In the genomic region with DNA sequence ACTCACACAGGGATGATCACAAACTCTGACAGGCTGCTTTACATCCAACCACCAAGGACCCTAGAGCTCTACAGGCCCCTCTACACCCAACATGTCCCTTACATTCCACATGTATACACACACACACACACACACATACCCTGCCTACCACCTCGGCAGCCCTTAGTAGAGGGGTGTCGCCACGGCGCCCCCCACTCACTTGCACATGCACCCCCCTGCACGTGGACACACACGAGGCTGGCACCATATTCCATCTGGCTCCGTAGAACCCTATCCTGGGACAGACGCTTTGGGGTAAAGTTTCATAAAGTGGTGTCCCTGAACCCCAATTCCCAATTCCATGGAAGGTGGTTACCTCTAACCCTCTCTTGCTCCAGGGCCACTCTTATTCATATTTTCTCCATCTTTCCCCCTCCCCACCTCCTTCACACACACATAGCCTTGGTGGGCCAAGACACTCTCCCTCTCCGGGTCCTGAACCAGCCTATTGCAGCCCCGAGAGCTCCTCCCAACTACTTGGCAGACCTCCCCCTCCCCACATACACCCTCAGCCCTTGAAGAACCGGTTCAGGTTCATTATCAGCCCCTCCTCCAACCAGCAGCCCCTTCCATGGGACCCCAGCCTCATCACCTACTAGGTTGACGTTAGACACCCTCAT, we compare ENCODE assay signal across 19 cellular contexts. TPM values are rescaled to one million over a fixed set of nuclear protein-coding genes. Genes with fewer than 3 reads are reported as not detected.
A peak's percentile ranks its signal among the peaks of the same experiment; 100 is the strongest.
DNase-seq lines count a peak whose midpoint lies in the region; ATAC-seq, FAIRE-seq and TF ChIP-seq lines count a peak whose summit lies in the region.
"Had no signal": no experiment of that assay in that cellular context is flagged by ENCODE, and none has a peak within 500 bp of the region (broad histone marks: within the 10 kb centered on the region; RNA-seq: fewer than 3 reads in every experiment).

No MANE protein-coding gene starts in this region.

- H3K36me3 ChIP-seq in H7 (replicated peaks; ENCODE audit: control insufficient read depth, insufficient read depth, low read length) (no peaks in the 10 kb centered on the region), endodermal cell (ENCODE audit: control insufficient read depth, insufficient read depth, low read length) (no peaks in the 10 kb centered on the region), pancreas (no peaks in the 10 kb centered on the region)
- H3K36me3 ChIP-seq: spleen, upper lobe of left lung had no signal

- H3K9ac ChIP-seq in endodermal cell (ENCODE audit: extremely low read depth, low read length, poor library complexity, severe bottlenecking), result no peak overlapping the region

- H3K27me3 ChIP-seq in H7 (ENCODE audit: control insufficient read depth, insufficient read depth, low read length) (peaks cover 44% of the 10 kb centered on the region), endodermal cell (ENCODE audit: control insufficient read depth, insufficient read depth, low read length, poor library complexity, severe bottlenecking) (peaks cover 22% of the 10 kb centered on the region), pancreas (peaks cover 0 to 4% (median 0%) of the 10 kb centered on the region in 4 donors)

- H3K4me1 ChIP-seq in endodermal cell (ENCODE audit: control insufficient read depth, insufficient read depth, low read length) (peaks cover 22% of the 10 kb centered on the region), pancreas (no peaks in the 10 kb centered on the region)
- H3K4me1 ChIP-seq: foreskin keratinocyte had no signal

- no peak overlapping the region for H3K27ac ChIP-seq in endodermal cell (ENCODE audit: low read depth, low read length)
- no peak overlapping the region for H3K27ac ChIP-seq in pancreas
- H3K27ac ChIP-seq: foreskin keratinocyte, spleen, upper lobe of left lung had no signal

- H3K27ac Mint-ChIP-seq in T-helper 17 cell, result peak overlapping the region; percentile 64
- H3K27ac Mint-ChIP-seq in endodermal cell, result no peak overlapping the region
- no peak overlapping the region for H3K27ac Mint-ChIP-seq in neural crest cell (ENCODE audit: unreplicated experiment)
- H3K27ac Mint-ChIP-seq: natural killer cell had no signal

- ATAC-seq in T-helper 17 cell, result no peak
- ATAC-seq in GM21367 (IDR thresholded peaks at IDR 0.05; ENCODE audit: unreplicated experiment), result no peak
- no peak for ATAC-seq in pancreas
- ATAC-seq: foreskin keratinocyte, left cardiac atrium, natural killer cell had no signal

- TF ChIP-seq CTCF in endodermal cell (conservative IDR thresholded peaks at IDR 0.05) (no peak), neural crest cell (conservative IDR thresholded peaks at IDR 0.05) (no peak), pancreas (IDR thresholded peaks at IDR 0.05) (no peak)

- peak; percentile 90 for DNase-seq in H7
- DNase-seq in T-helper 17 cell, result no peak
- peak; percentile 85 for DNase-seq in endodermal cell
- no peak for DNase-seq in neural crest cell (ENCODE audit: low read depth, low spot score)
- DNase-seq in GM03348 (ENCODE audit: low spot score), result no peak
- DNase-seq in pancreas, result no peak
- DNase-seq in mucosa of gallbladder (ENCODE audit: low spot score), result no peak
- DNase-seq: activated gamma-delta T cell treated with Interleukin-2 at 50 U/mL for 16 hours, COR-L47, foreskin keratinocyte, IMR-90, left cardiac atrium, natural killer cell, NCI-H1436, SIG-M5, spleen, upper lobe of left lung had no signal

- intact Hi-C loops in pancreas (cut with DNase I), result no loop called here

- H3K4me3 ChIP-seq in H7 (ENCODE audit: insufficient read depth, low read depth, low read length) (no peak overlapping the region), endodermal cell (ENCODE audit: low read length) (no peak overlapping the region), pancreas (no peak overlapping the region)
- H3K4me3 ChIP-seq: spleen, upper lobe of left lung had no signal

- H3K4me1 Mint-ChIP-seq in T-helper 17 cell (peaks cover 18% of the 10 kb centered on the region), endodermal cell (peaks cover 61% of the 10 kb centered on the region), neural crest cell (peaks cover 29% of the 10 kb centered on the region)

- H3K9me3 ChIP-seq in T-helper 17 cell (ENCODE audit: control insufficient read depth, low read length, poor library complexity, severe bottlenecking), result no peaks in the 10 kb centered on the region
- H3K9me3 ChIP-seq in endodermal cell (ENCODE audit: control insufficient read depth, low read length), result no peaks in the 10 kb centered on the region
- H3K9me3 ChIP-seq in pancreas, result no peaks in the 10 kb centered on the region
- H3K9me3 ChIP-seq: upper lobe of left lung had no signal

- FAIRE-seq in pancreas (lab: Jason Lieb, UNC), result no peak
- FAIRE-seq: bronchial epithelial cell had no signal

- H3K36me3 Mint-ChIP-seq in T-helper 17 cell (ENCODE audit: low read depth) (peaks cover 12% of the 10 kb centered on the region), endodermal cell (ENCODE audit: low read depth) (no peaks in the 10 kb centered on the region), neural crest cell (ENCODE audit: low read depth) (no peaks in the 10 kb centered on the region)
- H3K36me3 Mint-ChIP-seq: natural killer cell had no signal

- H3K9me3 Mint-ChIP-seq in endodermal cell, result no peaks in the 10 kb centered on the region
- no peaks in the 10 kb centered on the region for H3K9me3 Mint-ChIP-seq in neural crest cell
- H3K9me3 Mint-ChIP-seq: natural killer cell had no signal

- no peak overlapping the region for H3K4me3 Mint-ChIP-seq in T-helper 17 cell
- peak overlapping the region; percentile 53 for H3K4me3 Mint-ChIP-seq in endodermal cell
- peak overlapping the region; percentile 31 for H3K4me3 Mint-ChIP-seq in neural crest cell
- H3K4me3 Mint-ChIP-seq: natural killer cell had no signal

- H3K27me3 Mint-ChIP-seq in T-helper 17 cell (peaks cover 94% of the 10 kb centered on the region), endodermal cell (ENCODE audit: insufficient read depth) (peaks cover 22% of the 10 kb centered on the region), neural crest cell (ENCODE audit: low read depth) (peaks cover 76% of the 10 kb centered on the region)

- 42 to 54% methylated on average over 3 to 12 of the region's 12 CpGs for WGBS in endodermal cell (ENCODE audit: insufficient coverage in 1 of 2, insufficient read length in 1 of 2), 2 experiments
- WGBS in pancreas, 2 donors, result 23 to 32% methylated on average over 12 of the region's 12 CpGs

RNA-seq across cellular contexts. Expression of a gene that starts 0.8 kb away (rescaled TPM):
- 1.9 and 2.9 TPM in 2 replicates for total RNA-seq in H7 (2014; rRNA removed; shearing (Covaris generic))
- total RNA-seq in T-helper 17 cell (1 to 10 TPM; 2.7 to 4.9 TPM), endodermal cell (10 to 100 TPM in 1 of 2 donors, 1 to 10 TPM in 1; 3.7 to 13.3 TPM), neural crest cell (2.0 and 3.0 TPM in 2 replicates), pancreas (1 to 10 TPM; 2.1 to 4.9 (median 3.9) TPM), mucosa of gallbladder (23.7 TPM)
- polyA plus RNA-seq in endodermal cell (2013, experiment 1 of 2), result 8.9 TPM
- polyA plus RNA-seq in endodermal cell (2013, experiment 2 of 2), result 7.1 TPM
- polyA plus RNA-seq in pancreas, result 10 to 100 TPM; 12.8 to 16.3 TPM
- total RNA-seq: IMR-90 had no signal

Comparison
In these comparisons a context has a peak if more than half of its experiments do, and no peak if none do; other contexts are left out.
1. DNase-seq: peak in H7 (single experiment) and endodermal cell (single experiment); none in T-helper 17 cell (0 of 3), neural crest cell (single experiment), GM03348 (single experiment), pancreas (0 of 6) and mucosa of gallbladder (single experiment).